8 cellular contexts compared by ENCODE assay signal in the genomic region with DNA sequence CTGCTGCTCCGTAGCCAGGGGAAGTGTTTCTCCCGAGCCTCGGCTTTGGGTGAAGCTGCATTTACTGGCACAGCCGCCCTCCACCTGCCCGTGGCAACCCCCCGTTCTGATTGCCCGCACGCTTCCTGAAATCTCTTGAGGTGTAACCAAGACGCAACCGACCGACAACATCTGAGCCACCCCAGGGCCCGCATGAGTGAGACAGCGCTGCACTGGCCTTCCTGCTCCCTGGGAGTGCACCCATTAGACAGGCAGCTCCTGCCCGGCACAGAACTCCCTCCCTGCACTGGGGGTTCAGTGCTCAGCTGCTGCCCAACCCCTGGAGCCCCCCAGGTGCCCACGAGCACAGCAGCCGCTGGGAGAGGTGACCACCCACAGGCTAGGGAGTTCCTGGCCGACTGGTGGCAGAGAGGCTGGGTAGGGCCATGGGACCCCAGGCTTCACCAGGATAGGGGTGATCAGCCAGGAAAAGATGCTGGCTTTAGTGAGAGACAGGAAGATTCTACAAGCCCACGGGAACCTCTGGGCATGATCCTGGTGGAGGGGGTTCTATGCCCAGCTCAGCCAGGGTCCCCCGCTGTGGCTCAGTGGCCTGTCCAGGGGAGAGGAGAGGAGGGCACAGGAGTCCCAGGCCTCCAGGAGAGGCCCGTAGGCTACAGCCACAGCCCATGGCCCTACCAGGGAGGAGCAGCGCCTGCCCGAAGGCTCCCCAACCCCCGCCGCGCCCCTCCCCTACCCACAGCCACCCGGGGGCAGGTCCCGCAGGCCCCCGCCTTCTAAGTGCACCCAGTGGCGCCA. TPM values are rescaled to one million over a fixed set of nuclear protein-coding genes. Genes with fewer than 3 reads are reported as not detected.
DNase-seq lines count a peak whose midpoint lies in the region; ATAC-seq and TF ChIP-seq lines count a peak whose summit lies in the region.

No MANE protein-coding gene starts in this region.

- H3K4me3 ChIP-seq in esophagus muscularis mucosa (peak overlapping the region; percentile 42 to 55 (median 45)), trophoblast cell (ENCODE audit: low read depth, low read length) (peak overlapping the region; percentile 26)

- peak overlapping the region; percentile 91 for H2BK120ac ChIP-seq in trophoblast cell (ENCODE audit: insufficient read depth, low read length, poor library complexity)

- POLR2A ChIA-PET in RWPE1 (lab: Yijun Ruan, JAX; ENCODE audit: low non-redundant PET), result no interaction called here

- peak overlapping the region; percentile 86 for H3K18ac ChIP-seq in trophoblast cell (ENCODE audit: low read length)

- H3K4me2 ChIP-seq in trophoblast cell (ENCODE audit: low read length), result peak overlapping the region; percentile 64

- H3K4ac ChIP-seq in trophoblast cell (ENCODE audit: low read depth, low read length), result peak overlapping the region; percentile 77

- CTCF ChIA-PET in RWPE1 (lab: Yijun Ruan, JAX), result interaction anchor here (1.6 kb wide), 1 partner anchor 10 kb away, joined by 5 read pairs; no protein-coding TSS in a partner anchor

- TF ChIP-seq POLR2A in esophagus muscularis mucosa (IDR thresholded peaks at IDR 0.05; ENCODE audit: low read depth), result no peak

- H2AFZ ChIP-seq in trophoblast cell (ENCODE audit: insufficient read depth, low read length, poor library complexity), result peak overlapping the region; percentile 4

- peak overlapping the region; percentile 82 for H4K91ac ChIP-seq in trophoblast cell (ENCODE audit: low read depth, low read length)

- H3K9me3 ChIP-seq in esophagus muscularis mucosa (no peaks in the 10 kb centered on the region), trophoblast cell (ENCODE audit: insufficient read depth, low read depth, low read length) (peaks cover 4% of the 10 kb centered on the region)

- peak overlapping the region; percentile 60 for H3K14ac ChIP-seq in trophoblast cell (ENCODE audit: low read length)

- H3K27me3 ChIP-seq in esophagus muscularis mucosa (peaks cover 0 to 6% (median 0%) of the 10 kb centered on the region in 4 donors), trophoblast cell (ENCODE audit: insufficient read depth, low read length) (no peaks in the 10 kb centered on the region)

- H3K23ac ChIP-seq in trophoblast cell (ENCODE audit: low read length), result no peak overlapping the region

- H3K4me1 ChIP-seq in esophagus muscularis mucosa, result peaks cover 42 to 82% (median 70%) of the 10 kb centered on the region in 4 donors
- peaks cover 27 to 34% of the 10 kb centered on the region in 2 experiments for H3K4me1 ChIP-seq in trophoblast cell (ENCODE audit: control insufficient read depth in 1 of 2, insufficient read depth in 2 of 2, low read length in 2 of 2)

- H3K79me1 ChIP-seq in trophoblast cell (ENCODE audit: low read length), result peaks cover 22% of the 10 kb centered on the region

- peaks cover 13% of the 10 kb centered on the region for H3K79me2 ChIP-seq in trophoblast cell (ENCODE audit: control insufficient read depth, insufficient read depth, low read length, poor library complexity)

- H2BK12ac ChIP-seq in trophoblast cell (ENCODE audit: low read length), result peak overlapping the region; percentile 58

- in situ Hi-C loops in Caki2 (cut with HindIII; ENCODE audit: low pct_unique_long_range_greater_than_20kb, low sequenced_read_pairs) (no loop called here), G401 (cut with HindIII; ENCODE audit: low sequenced_read_pairs) (no loop called here)

- ATAC-seq in HG03135 (IDR thresholded peaks at IDR 0.05; ENCODE audit: unreplicated experiment) (no peak), GM21786 (IDR thresholded peaks at IDR 0.05; ENCODE audit: unreplicated experiment) (no peak), GM19035 (IDR thresholded peaks at IDR 0.05; ENCODE audit: unreplicated experiment) (no peak)

- peak overlapping the region; percentile 72 for H4K12ac ChIP-seq in trophoblast cell (ENCODE audit: low read depth, low read length)

- intact Hi-C loops in esophagus muscularis mucosa (cut with DNase I), result loop anchor here (5.0 kb wide), 1 partner anchor 34 kb away; the partner anchor contains the start of gene DENND6B

- peak overlapping the region; percentile 3 for H3K9ac ChIP-seq in trophoblast cell (ENCODE audit: low read length)

- TF ChIP-seq CTCF in RWPE1 (conservative IDR thresholded peaks at IDR 0.05; ENCODE audit: low read depth), result no peak
- TF ChIP-seq CTCF in esophagus muscularis mucosa (IDR thresholded peaks at IDR 0.05), result no peak

- DNase-seq in Caki2 (ENCODE audit: low read depth) (peak; percentile 54), RWPE1 (ENCODE audit: low spot score) (no peak), esophagus muscularis mucosa (ENCODE audit: extremely low spot score) (no peak), trophoblast cell (peak; percentile 88), G401 (ENCODE audit: low spot score) (no peak)

- H2BK5ac ChIP-seq in trophoblast cell (ENCODE audit: low read depth, low read length, poor library complexity), result peak overlapping the region; percentile 54

- H3K27ac ChIP-seq in RWPE1 (peak overlapping the region; percentile 100), esophagus muscularis mucosa (replicated peaks in 1 of 4) (peak overlapping the region; percentile 81 to 91 (median 86)), trophoblast cell (ENCODE audit: low read depth, low read length) (peak overlapping the region; percentile 90)

- 43% methylated on average over 8 of the region's 29 CpGs for WGBS in esophagus muscularis mucosa
- no CpG with 5 or more reads among the region's 29 CpGs for WGBS in trophoblast cell (ENCODE audit: extremely low coverage, insufficient coverage, insufficient read length)

- TF ChIP-seq EP300 in esophagus muscularis mucosa (IDR thresholded peaks at IDR 0.05), result no peak

- peak overlapping the region; percentile 71 for H4K8ac ChIP-seq in trophoblast cell (ENCODE audit: low read depth, low read length)

- H3K36me3 ChIP-seq in esophagus muscularis mucosa (peaks cover 22 to 41% (median 34%) of the 10 kb centered on the region in 4 donors), trophoblast cell (ENCODE audit: control insufficient read depth in 1 of 2, insufficient read depth in 2 of 2, low read length in 2 of 2) (peaks cover 38 to 41% of the 10 kb centered on the region in 2 experiments)

- H2AK5ac ChIP-seq in trophoblast cell (ENCODE audit: low read length), result peak overlapping the region; percentile 66

RNA-seq across cellular contexts. Expression of gene PLXNB2, which starts 14.6 kb away (rescaled TPM):
- 300 and 353 TPM in 2 replicates for total RNA-seq in Caki2 (2014; rRNA removed; shearing (Covaris generic); ENCODE audit: low replicate concordance)
- total RNA-seq in esophagus muscularis mucosa, result 100 to 1,000 TPM; 115 to 218 (median 154) TPM
- polyA plus RNA-seq in trophoblast cell (2013), result 61.9 and 66.1 TPM in 2 replicates
- 93.4 and 100 TPM in 2 replicates for total RNA-seq in G401 (2014; rRNA removed; shearing (Covaris generic))

RNA-seq across cellular contexts. Expression of gene MAPK11, which starts 22.7 kb away (rescaled TPM):
- total RNA-seq in Caki2 (2014; rRNA removed; shearing (Covaris generic); ENCODE audit: low replicate concordance), result 24.5 and 48.8 TPM in 2 replicates
- total RNA-seq in esophagus muscularis mucosa, result 10 to 100 TPM in 2 of 4 donors, 1 to 10 TPM in 2; 3.7 to 12.5 (median 10.1) TPM
- polyA plus RNA-seq in trophoblast cell (2013), result 0.15 and 0.29 TPM in 2 replicates
- 21.3 and 21.5 TPM in 2 replicates for total RNA-seq in G401 (2014; rRNA removed; shearing (Covaris generic))

RNA-seq across cellular contexts. Expression of gene MAPK12, which starts 31.4 kb away (rescaled TPM):
- 142 and 149 TPM in 2 replicates for total RNA-seq in Caki2 (2014; rRNA removed; shearing (Covaris generic); ENCODE audit: low replicate concordance)
- total RNA-seq in esophagus muscularis mucosa, result 10 to 100 TPM in 3 of 4 donors, 1 to 10 TPM in 1; 5.8 to 22.9 (median 16.1) TPM
- polyA plus RNA-seq in trophoblast cell (2013), result 2.5 and 2.7 TPM in 2 replicates
- 155 and 158 TPM in 2 replicates for total RNA-seq in G401 (2014; rRNA removed; shearing (Covaris generic))

RNA-seq across cellular contexts. Expression of gene DENND6B, which starts 34.0 kb away (rescaled TPM):
- total RNA-seq in Caki2 (2014; rRNA removed; shearing (Covaris generic); ENCODE audit: low replicate concordance), result 7.8 and 24.4 TPM in 2 replicates
- total RNA-seq in esophagus muscularis mucosa, result 1 to 10 TPM; 1.7 to 3.8 (median 2.5) TPM
- polyA plus RNA-seq in trophoblast cell (2013), result 0.97 and 1.2 TPM in 2 replicates
- total RNA-seq in G401 (2014; rRNA removed; shearing (Covaris generic)), result 0.37 and 1.0 TPM in 2 replicates

RNA-seq across cellular contexts. Expression of gene HDAC10, which starts 41.8 kb away (rescaled TPM):
- 18.9 and 34.0 TPM in 2 replicates for total RNA-seq in Caki2 (2014; rRNA removed; shearing (Covaris generic); ENCODE audit: low replicate concordance)
- 10 to 100 TPM; 10.2 to 19.5 (median 17.4) TPM for total RNA-seq in esophagus muscularis mucosa
- polyA plus RNA-seq in trophoblast cell (2013), result 16.1 TPM in 2 replicates
- 6.1 and 28.5 TPM in 2 replicates for total RNA-seq in G401 (2014; rRNA removed; shearing (Covaris generic))

Comparison
In these comparisons a context has a peak if more than half of its experiments do, and no peak if none do; other contexts are left out.
1. DNase-seq: peak in Caki2 (single experiment) and trophoblast cell (2 of 2); none in RWPE1 (single experiment), esophagus muscularis mucosa (single experiment) and G401 (single experiment).
2. Peak in every context shown above with its lines, with median percentiles within 50 percentile points of each other: H3K27ac ChIP-seq.